In genomic region chr1:212733109-212733508, GRCh38 we compare ENCODE assay signal across 7 cellular contexts. TPM values are rescaled to one million over a fixed set of nuclear protein-coding genes. Genes with fewer than 3 reads are reported as not detected.
"Had no signal": no experiment of that assay in that cellular context is flagged by ENCODE, and none has a peak within 500 bp of the region (broad histone marks: within the 10 kb centered on the region; RNA-seq: fewer than 3 reads in every experiment).

No MANE protein-coding gene starts in this region.

- DNase-seq: H9, HCEC 1CT, HFFc6, KBM-7 had no signal

- H3K27me3 Mint-ChIP-seq: IgD-negative memory B cell had no signal

- H3K4me1 Mint-ChIP-seq: GM23338 had no signal

- H3K27ac Mint-ChIP-seq: GM23338, HFFc6 had no signal

- H3K9me3 Mint-ChIP-seq: GM23338, H9, HFFc6, IgD-negative memory B cell had no signal

- H3K4me3 Mint-ChIP-seq: GM23338, H9, HFFc6, IgD-negative memory B cell had no signal

- ATAC-seq: GM23338, HepG2 had no signal

RNA-seq across cellular contexts. Expression of gene BATF3, which starts 33.5 kb away (rescaled TPM):
- total RNA-seq: HepG2 had no signal
